ENCODE assay signal across 29 cellular contexts in the genomic region with DNA sequence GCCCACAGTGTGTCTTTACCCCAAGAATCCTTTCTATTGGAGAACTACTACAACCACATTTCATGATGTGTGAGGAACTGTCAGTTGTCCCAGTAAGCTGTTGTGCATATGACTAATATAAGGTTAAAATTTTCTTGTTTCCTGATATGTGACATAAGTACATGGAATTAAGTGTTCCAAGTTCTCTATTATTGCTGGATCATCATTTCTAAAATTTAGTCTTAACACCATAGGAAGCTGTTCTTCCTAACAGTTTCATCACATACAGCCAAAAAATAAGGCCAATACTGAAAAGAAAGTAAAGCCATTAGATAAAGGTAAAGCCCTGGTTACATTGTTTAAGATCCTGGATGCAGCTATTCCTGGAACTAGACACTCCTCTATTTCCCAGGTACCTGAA.
DNase-seq lines count a peak whose midpoint lies in the region; ATAC-seq, FAIRE-seq and TF ChIP-seq lines count a peak whose summit lies in the region.
"Had no signal": no experiment of that assay in that cellular context is flagged by ENCODE, and none has a peak within 500 bp of the region (broad histone marks: within the 10 kb centered on the region; RNA-seq: fewer than 3 reads in every experiment).

No MANE protein-coding gene starts in this region.

- DNase-seq in HepG2 (ENCODE audit: low spot score) (no peak), right lobe of liver (no peak), A549 (ENCODE audit: low read depth in 1 of 2, low spot score in 1 of 2) (no peak), IMR-90 (no peak), NCI-H1092 (lab: John Stamatoyannopoulos, UW) (no peak), OCI-M2 (lab: John Stamatoyannopoulos, UW; ENCODE audit: unreplicated experiment) (no peak)
- DNase-seq: 8988T; ACHN; AML-193; BE2C; C1 segment of cervical spinal cord; Caco-2; Calu3; CD4-positive, alpha-beta memory T cell; CD4-positive, alpha-beta T cell; CD4-positive, CD25-positive, alpha-beta regulatory T cell; CD8-positive, alpha-beta memory T cell; CD8-positive, alpha-beta T cell; COR-L47; DMS 273 treated with DMSO at 0.1 percent for 48 hours; DMS153; DND-41; EL had no signal

- H3K4me1 ChIP-seq in HepG2 (ENCODE audit: insufficient read depth, low read length), result no peaks in the 10 kb centered on the region
- H3K4me1 ChIP-seq in right lobe of liver, result no peaks in the 10 kb centered on the region
- no peaks in the 10 kb centered on the region for H3K4me1 ChIP-seq in A549
- H3K4me1 ChIP-seq in IMR-90 (ENCODE audit: control insufficient read depth, insufficient read depth, low read length), result no peaks in the 10 kb centered on the region
- H3K4me1 ChIP-seq: BE2C, BLaER1, Caco-2 had no signal

- H4K91ac ChIP-seq in IMR-90 (ENCODE audit: insufficient read depth, low read depth, low read length), result no peak overlapping the region

- ATAC-seq in HepG2, result no peak
- ATAC-seq in right lobe of liver, result no peak
- no peak for ATAC-seq in A549
- ATAC-seq in IMR-90 (ENCODE audit: low read depth), result no peak
- ATAC-seq: CD8-positive, alpha-beta T cell had no signal

- TF ChIP-seq CTCF in HepG2 (CRISPR knock-in tag; IDR thresholded peaks at IDR 0.05), result no peak
- no peak for TF ChIP-seq CTCF in right lobe of liver (IDR thresholded peaks at IDR 0.05)
- TF ChIP-seq CTCF in A549 (IDR thresholded peaks at IDR 0.05), result no peak
- no peak for TF ChIP-seq CTCF in IMR-90 (conservative IDR thresholded peaks at IDR 0.05; ENCODE audit: low read depth, low read length)

- no peak overlapping the region for H3K4ac ChIP-seq in IMR-90 (ENCODE audit: low read depth, low read length)

- CTCF ChIA-PET in HepG2 (lab: Yijun Ruan, JAX; ENCODE audit: low intra/inter-chr PET ratio, low total read pairs) (no interaction called here), A549 (lab: Yijun Ruan, JAX) (no interaction called here), IMR-90 (lab: Yijun Ruan, JAX) (no interaction called here)

- in situ Hi-C loops in HepG2 (cut with HindIII; ENCODE audit: extremely low pct_ligation_motif_present, low pct_unique_long_range_greater_than_20kb) (no loop called here), IMR-90 (cut with MboI; ENCODE audit: low sequenced_read_pairs) (no loop called here)

- H3K9me3 ChIP-seq in HepG2 (ENCODE audit: low read length) (peaks cover 74% of the 10 kb centered on the region), right lobe of liver (no peaks in the 10 kb centered on the region), A549 (no peaks in the 10 kb centered on the region), IMR-90 (ENCODE audit: control insufficient read depth, insufficient read depth, low read length) (0 out of 2 replicates have a peak, but pooled peaks cover 2% of the 10 kb centered on the region)
- H3K9me3 ChIP-seq: BE2C; BLaER1; BLaER1 treated with 17β-estradiol and CSF1 and Interleukin-3, amounts not matched to agents 10 nM and 100 nM had no signal

- H3K36me3 ChIP-seq in HepG2 (replicated peaks in 1 of 2; ENCODE audit: control insufficient read depth in 1 of 2, insufficient read depth in 2 of 2, low read length in 2 of 2) (no peaks in the 10 kb centered on the region), right lobe of liver (no peaks in the 10 kb centered on the region), IMR-90 (ENCODE audit: control insufficient read depth, insufficient read depth, low read length) (no peaks in the 10 kb centered on the region)
- H3K36me3 ChIP-seq: BE2C; BLaER1; BLaER1 treated with 17β-estradiol and CSF1 and Interleukin-3, amounts not matched to agents 10 nM and 100 nM had no signal

- H3K4me2 ChIP-seq in HepG2 (ENCODE audit: low read depth, low read length) (no peak overlapping the region), A549 (no peak overlapping the region), IMR-90 (ENCODE audit: low read depth, low read length) (no peak overlapping the region)
- H3K4me2 ChIP-seq: BLaER1; BLaER1 treated with 17β-estradiol and CSF1 and Interleukin-3, amounts not matched to agents 10 nM and 100 nM had no signal

- TF ChIP-seq RAD21 in HepG2 (CRISPR knock-in tag; IDR thresholded peaks at IDR 0.05) (no peak), A549 (conservative IDR thresholded peaks at IDR 0.05 in 1 of 2, IDR thresholded peaks at IDR 0.05 in 1 of 2) (no peak), IMR-90 (IDR thresholded peaks at IDR 0.05; ENCODE audit: low read length) (no peak)

- no peak for FAIRE-seq in HepG2 (lab: Jason Lieb, UNC)
- no peak for FAIRE-seq in A549 (lab: Jason Lieb, UNC)
- FAIRE-seq: A204.1, D721Med had no signal

- BruUV-seq in HepG2 (replicated peaks; lab: Mats Ljungman, UMichigan) (no TSS peak), IMR-90 (replicated peaks; lab: Mats Ljungman, UMichigan) (no TSS peak)

- no peak overlapping the region for H3K23ac ChIP-seq in IMR-90 (ENCODE audit: low read depth, low read length)

- H3K9me1 ChIP-seq in IMR-90 (ENCODE audit: insufficient read depth, low read length), result no peaks in the 10 kb centered on the region

- H2BK5ac ChIP-seq in IMR-90 (ENCODE audit: low read depth, low read length, poor library complexity, severe bottlenecking), result no peak overlapping the region

- H2BK120ac ChIP-seq in IMR-90 (ENCODE audit: low read depth, low read length), result no peak overlapping the region

- no peaks in the 10 kb centered on the region for H3K79me2 ChIP-seq in HepG2 (ENCODE audit: insufficient read depth, low read length)

- H3K4me3 ChIP-seq in HepG2 (replicated peaks in 1 of 3; ENCODE audit: insufficient read depth in 1 of 3, low read depth in 2 of 3, low read length in 3 of 3) (no peak overlapping the region), right lobe of liver (no peak overlapping the region), A549 (no peak overlapping the region), IMR-90 (ENCODE audit: insufficient read depth, low read depth, low read length) (no peak overlapping the region)
- H3K4me3 ChIP-seq: BLaER1; BLaER1 treated with 17β-estradiol and CSF1 and Interleukin-3, amounts not matched to agents 10 nM and 100 nM had no signal

- H2BK15ac ChIP-seq in IMR-90 (ENCODE audit: low read depth, low read length), result no peak overlapping the region

- H4K5ac ChIP-seq in IMR-90 (ENCODE audit: low read depth, low read length), result no peak overlapping the region

- TF ChIP-seq POLR2A in HepG2 (IDR thresholded peaks at IDR 0.05; ENCODE audit: insufficient read depth in 1 of 2, low read depth in 2 of 2, low read length in 2 of 2), result no peak
- TF ChIP-seq POLR2A in right lobe of liver (IDR thresholded peaks at IDR 0.05), result no peak
- no peak for TF ChIP-seq POLR2A in A549 (IDR thresholded peaks at IDR 0.05; ENCODE audit: low read length)
- TF ChIP-seq POLR2A in IMR-90 (IDR thresholded peaks at IDR 0.05; ENCODE audit: low read depth, low read length), result no peak

- H3K56ac ChIP-seq in IMR-90 (ENCODE audit: extremely low read depth, insufficient read depth, low read length), result no peak overlapping the region

- H3K79me1 ChIP-seq in IMR-90 (ENCODE audit: low read depth in 1 of 2, low read length in 2 of 2), result no peaks in the 10 kb centered on the region

- no peak overlapping the region for H2AK9ac ChIP-seq in IMR-90 (replicated peaks; ENCODE audit: low read depth, low read length, poor library complexity)

- H3K27ac ChIP-seq in HepG2 (ENCODE audit: extremely low read length, insufficient read depth, low read length) (no peak overlapping the region), right lobe of liver (no peak overlapping the region), A549 (no peak overlapping the region), IMR-90 (ENCODE audit: insufficient read depth, low read length) (no peak overlapping the region)
- H3K27ac ChIP-seq: 22Rv1; BLaER1; BLaER1 treated with 17β-estradiol and CSF1 and Interleukin-3, amounts not matched to agents 10 nM and 100 nM; C4-2B had no signal

- TF ChIP-seq EP300 in HepG2 (IDR thresholded peaks at IDR 0.05; ENCODE audit: low read depth in 2 of 2, low read length in 2 of 2) (no peak), HepG2 (CRISPR knock-in tag; IDR thresholded peaks at IDR 0.05; ENCODE audit: borderline replicate concordance) (no peak), A549 (IDR thresholded peaks at IDR 0.05) (no peak)

- no peak overlapping the region for H2BK20ac ChIP-seq in IMR-90 (ENCODE audit: low read depth, low read length)

- intact Hi-C loops in HepG2 (cut with micrococcal nuclease; ENCODE audit: unreplicated experiment) (no loop called here), right lobe of liver (cut with DNase I) (no loop called here), IMR-90 (cut with micrococcal nuclease) (no loop called here)

- POLR2A ChIA-PET in HepG2 (lab: Yijun Ruan, JAX) (no interaction called here), A549 (lab: Yijun Ruan, JAX) (no interaction called here), IMR-90 (lab: Charles Lee; ENCODE audit: unreplicated experiment) (no interaction called here)

- H2AFZ ChIP-seq in HepG2 (ENCODE audit: low read length) (no peak overlapping the region), IMR-90 (replicated peaks; ENCODE audit: low read length, poor library complexity) (no peak overlapping the region)

- H3K14ac ChIP-seq in IMR-90 (replicated peaks; ENCODE audit: low read depth, low read length), result no peak overlapping the region

- dilution Hi-C loops in IMR-90 (cut with HindIII; ENCODE audit: low sequenced_read_pairs, unreplicated experiment), result no loop called here

- H4K8ac ChIP-seq in IMR-90 (ENCODE audit: low read depth in 2 of 2, low read length in 2 of 2), result no peak overlapping the region

- no peak overlapping the region for H3K9ac ChIP-seq in HepG2 (ENCODE audit: insufficient read depth, low read depth, low read length)
- no peak overlapping the region for H3K9ac ChIP-seq in IMR-90 (ENCODE audit: low read depth, low read length)
- H3K9ac ChIP-seq: BLaER1; BLaER1 treated with 17β-estradiol and CSF1 and Interleukin-3, amounts not matched to agents 10 nM and 100 nM had no signal

- no peak overlapping the region for H2AK5ac ChIP-seq in IMR-90 (ENCODE audit: low read depth, low read length)

- H3K27me3 ChIP-seq in HepG2 (ENCODE audit: control insufficient read depth in 1 of 2, insufficient read depth in 2 of 2, low read length in 2 of 2) (no peaks in the 10 kb centered on the region), right lobe of liver (no peaks in the 10 kb centered on the region), IMR-90 (ENCODE audit: control insufficient read depth, insufficient read depth, low read length) (no peaks in the 10 kb centered on the region)
- H3K27me3 ChIP-seq: BE2C; BLaER1; BLaER1 treated with 17β-estradiol and CSF1 and Interleukin-3, amounts not matched to agents 10 nM and 100 nM had no signal

- no peak overlapping the region for H3K18ac ChIP-seq in IMR-90 (ENCODE audit: low read depth, low read length)

- H4K20me1 ChIP-seq in HepG2 (ENCODE audit: insufficient read depth, low read length) (no peaks in the 10 kb centered on the region), IMR-90 (ENCODE audit: insufficient read depth, low read length) (no peaks in the 10 kb centered on the region)
- H4K20me1 ChIP-seq: BLaER1; BLaER1 treated with 17β-estradiol and CSF1 and Interleukin-3, amounts not matched to agents 10 nM and 100 nM had no signal

TF ChIP-seq in HepG2, 621 proteins besides CTCF, POLR2A, EP300 and RAD21 (continues in another document):
- TF ChIP-seq MAFK (conservative IDR thresholded peaks at IDR 0.05 in 1 of 2, IDR thresholded peaks at IDR 0.05 in 1 of 2; ENCODE audit: low read length in 2 of 2), result peak; percentile 78 to 86

TF ChIP-seq in A549, 52 proteins besides CTCF, POLR2A, EP300 and RAD21 (continues in another document):
- no peak for TF ChIP-seq KDM1A (IDR thresholded peaks at IDR 0.05; ENCODE audit: low read depth)

TF ChIP-seq in IMR-90, 13 proteins besides CTCF, POLR2A, EP300 and RAD21 (continues in another document):
- peak; percentile 53 for TF ChIP-seq MAFK (IDR thresholded peaks at IDR 0.05; ENCODE audit: low read depth, low read length)

Comparison
In these comparisons a context has a peak if more than half of its experiments do, and no peak if none do; other contexts are left out.
1. Of the 38 proteins assayed by ChIP-seq in both HepG2 and A549: peak only in HepG2: none; only in A549: none; in both: MAFK; in neither: 37.